ENCODE assay signal across 1 cellular context in genomic region chr2:234992196-234992595, GRCh38.
TF ChIP-seq lines count a peak whose summit lies in the region.

No MANE protein-coding gene starts in this region.

TF ChIP-seq in H1, 55 proteins besides CTCF, POLR2A, EP300 and RAD21:
- TF ChIP-seq SP4 (IDR thresholded peaks at IDR 0.05; ENCODE audit: low read length) = no peak
- no peak for TF ChIP-seq PHF8 (conservative IDR thresholded peaks at IDR 0.05; ENCODE audit: low read depth, low read length)
- no peak for TF ChIP-seq CHD2 (IDR thresholded peaks at IDR 0.05; ENCODE audit: low read length)
- no peak for TF ChIP-seq POU5F1 (IDR thresholded peaks at IDR 0.05; ENCODE audit: low read depth, low read length)
- no peak for TF ChIP-seq MAFK (IDR thresholded peaks at IDR 0.05; ENCODE audit: low read depth, low read length)
- TF ChIP-seq KDM1A (IDR thresholded peaks at IDR 0.05; ENCODE audit: borderline replicate concordance, low read length) = no peak
- no peak for TF ChIP-seq YY1 (IDR thresholded peaks at IDR 0.05; ENCODE audit: low read depth, low read length)
- no peak for TF ChIP-seq CBX5 (IDR thresholded peaks at IDR 0.05; ENCODE audit: low read depth, low read length)
- TF ChIP-seq USF2 (IDR thresholded peaks at IDR 0.05; ENCODE audit: low read length) = no peak
- TF ChIP-seq ATF2 (IDR thresholded peaks at IDR 0.05; ENCODE audit: low read length) = no peak
- no peak for TF ChIP-seq CTBP2 (IDR thresholded peaks at IDR 0.05; ENCODE audit: borderline replicate concordance, insufficient read depth, insufficient read length, low read length)
- no peak for TF ChIP-seq SIRT6 (IDR thresholded peaks at IDR 0.05; ENCODE audit: low read length)
- TF ChIP-seq ATF3 (IDR thresholded peaks at IDR 0.05; ENCODE audit: insufficient read depth, low read depth, low read length) = no peak
- TF ChIP-seq TCF12 (IDR thresholded peaks at IDR 0.05; ENCODE audit: low read depth, low read length) = no peak
- TF ChIP-seq NRF1 (IDR thresholded peaks at IDR 0.05; ENCODE audit: low read depth, low read length) = no peak
- TF ChIP-seq NANOG (IDR thresholded peaks at IDR 0.05; ENCODE audit: insufficient read depth, low read depth, low read length, poor library complexity, severe bottlenecking) = no peak
